ENCODE assay signal across 8 cellular contexts in genomic region chr2:233053928-233054774, GRCh38.
DNase-seq lines count a peak whose midpoint lies in the region; ATAC-seq lines count a peak whose summit lies in the region.

No MANE protein-coding gene starts in this region.

- H3K4me1 Mint-ChIP-seq in activated naive CD8-positive, alpha-beta T cell treated with anti-CD3 and anti-CD28 coated beads, Interleukin-2, amount 50 U/mL, for 24 hours, result peaks cover 9% of the 10 kb centered on the region

- peak; percentile 76 for ATAC-seq in activated naive CD8-positive, alpha-beta T cell treated with anti-CD3 and anti-CD28 coated beads, Interleukin-2, amount 50 U/mL, for 24 hours
- no peak for ATAC-seq in HG03108 (IDR thresholded peaks at IDR 0.05; ENCODE audit: unreplicated experiment)

- DNase-seq in GDM1 (lab: John Stamatoyannopoulos, UW), result peak; percentile 36
- peak; percentile 64 for DNase-seq in HK-2 (ENCODE audit: unreplicated experiment)
- peak; percentile 48 for DNase-seq in SW480 (ENCODE audit: low spot score)
- DNase-seq in activated naive CD8-positive, alpha-beta T cell treated with anti-CD3 and anti-CD28 coated beads, Interleukin-2, amount 50 U/mL, for 24 hours, result peak; percentile 85
- DNase-seq in hypothalamus (lab: John Stamatoyannopoulos, UW), result peak in 26 of 51 donors; percentile 16 to 76 (median 38)
- DNase-seq in stimulated activated CD4-positive, alpha-beta T cell treated with anti-CD3 and anti-CD28 coated beads, Interleukin-15, amount 100 ng/mL, for 1 hour (ENCODE audit: low read depth in 1 of 2, low spot score in 1 of 2), result peak; percentile 49 to 67
- no peak for DNase-seq in putamen (ENCODE audit: low spot score)

- no peaks in the 10 kb centered on the region for H3K9me3 Mint-ChIP-seq in activated naive CD8-positive, alpha-beta T cell treated with anti-CD3 and anti-CD28 coated beads, Interleukin-2, amount 50 U/mL, for 24 hours

- H3K27me3 Mint-ChIP-seq in activated naive CD8-positive, alpha-beta T cell treated with anti-CD3 and anti-CD28 coated beads, Interleukin-2, amount 50 U/mL, for 24 hours, result no peaks in the 10 kb centered on the region

- no peaks in the 10 kb centered on the region for H3K36me3 Mint-ChIP-seq in activated naive CD8-positive, alpha-beta T cell treated with anti-CD3 and anti-CD28 coated beads, Interleukin-2, amount 50 U/mL, for 24 hours (ENCODE audit: low read depth)

- no peak overlapping the region for H3K4me3 Mint-ChIP-seq in activated naive CD8-positive, alpha-beta T cell treated with anti-CD3 and anti-CD28 coated beads, Interleukin-2, amount 50 U/mL, for 24 hours

- H3K27ac Mint-ChIP-seq in activated naive CD8-positive, alpha-beta T cell treated with anti-CD3 and anti-CD28 coated beads, Interleukin-2, amount 50 U/mL, for 24 hours, result no peak overlapping the region
